24 cellular contexts compared by ENCODE assay signal in the genomic region with DNA sequence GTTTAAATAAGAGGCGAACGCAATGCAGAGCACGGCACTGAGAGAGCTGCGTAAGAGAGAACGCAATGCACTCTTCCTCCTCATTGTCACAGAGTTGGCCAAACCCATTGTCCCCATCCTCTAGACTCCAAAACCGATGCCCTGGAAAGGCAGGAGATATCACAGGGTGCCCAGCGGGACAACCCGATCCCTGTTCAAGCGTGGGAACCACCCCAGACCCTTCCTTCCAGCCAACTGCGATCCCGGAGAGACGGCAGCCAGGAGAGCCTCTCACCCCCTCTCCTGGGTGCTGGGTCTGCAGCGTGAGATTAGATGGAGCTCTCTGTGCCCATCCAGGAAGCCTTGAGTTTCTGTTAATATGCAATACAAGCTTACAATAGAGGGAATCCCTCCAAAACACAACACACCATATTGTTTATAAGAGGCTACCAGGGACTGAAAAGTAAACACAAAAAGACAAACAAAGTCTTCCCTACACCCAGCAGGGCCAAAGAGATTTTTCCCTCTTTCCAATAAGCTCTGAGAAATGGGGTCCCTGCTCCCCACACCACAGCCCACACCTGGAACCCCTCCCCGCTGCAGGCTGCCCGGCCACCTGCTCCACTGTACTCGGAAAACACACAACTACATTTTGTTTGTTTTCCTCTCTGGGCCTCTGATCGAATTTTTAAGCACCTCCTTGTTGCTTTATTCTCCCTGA.
DNase-seq lines count a peak whose midpoint lies in the region.
"Had no signal": no experiment of that assay in that cellular context is flagged by ENCODE, and none has a peak within 500 bp of the region (broad histone marks: within the 10 kb centered on the region; RNA-seq: fewer than 3 reads in every experiment).

No MANE protein-coding gene starts in this region.

- peak; percentile 6 for DNase-seq in NCI-H2196 (lab: John Stamatoyannopoulos, UW; ENCODE audit: unreplicated experiment)
- DNase-seq in NCI-H2196 treated with DMSO at 0.1 percent for 48 hours (lab: John Stamatoyannopoulos, UW; ENCODE audit: unreplicated experiment), result no peak
- peak; percentile 98 for DNase-seq in NCI-H1092 treated with DMSO at 0.1 percent for 48 hours (lab: John Stamatoyannopoulos, UW)
- peak; percentile 64 for DNase-seq in SHP77 treated with DMSO at 0.1 percent for 48 hours (lab: John Stamatoyannopoulos, UW)
- DNase-seq in substantia nigra (lab: John Stamatoyannopoulos, UW), result no peak
- DNase-seq in AG08395 (ENCODE audit: low spot score), result no peak
- DNase-seq in RKO (ENCODE audit: low spot score), result no peak
- DNase-seq in NOMO-1 (lab: John Stamatoyannopoulos, UW; ENCODE audit: unreplicated experiment in 2 of 2), result no peak
- DNase-seq: activated CD4-positive, alpha-beta memory T cell treated with anti-CD3 and anti-CD28 coated beads for 36 hours; activated CD8-positive, alpha-beta memory T cell treated with anti-CD3 and anti-CD28 coated beads, Interleukin-2, amount 50 U/mL, for 4 hours; caudate nucleus; endodermal cell; foreskin fibroblast; heart right ventricle; IMR-90; kidney glomerular epithelial cell; mammary epithelial cell; NCI-H526; stimulated activated CD4-positive, alpha-beta T cell treated with anti-CD3 and anti-CD28 coated beads, Interleukin-15, amount 100 ng/mL, for 24 hours; stimulated activated naive CD8-positive, alpha-beta T cell treated with anti-CD3 and anti-CD28 coated beads, Interleukin-15, Interleukin-2, amounts not matched to agents 100 U/mL and 50 U/mL, for 24 hours had no signal

- peak overlapping the region; percentile 7 for H3K27ac ChIP-seq in substantia nigra (ENCODE audit: low read depth, low read length, poor library complexity, severe bottlenecking)
- H3K27ac ChIP-seq: heart right ventricle, parathyroid adenoma, RWPE1, SK-N-MC, thoracic aorta had no signal

Comparison
In these comparisons a context has a peak if more than half of its experiments do, and no peak if none do; other contexts are left out.
1. DNase-seq: peak in NCI-H2196 (single experiment), NCI-H1092 treated with DMSO at 0.1 percent for 48 hours (single experiment) and SHP77 treated with DMSO at 0.1 percent for 48 hours (single experiment); none in NCI-H2196 treated with DMSO at 0.1 percent for 48 hours (single experiment), substantia nigra (0 of 49), AG08395 (single experiment), RKO (single experiment) and NOMO-1 (0 of 2).